ENCODE assay signal across 10 cellular contexts in genomic region chr12:110010853-110011835, GRCh38. TPM values are rescaled to one million over a fixed set of nuclear protein-coding genes. Genes with fewer than 3 reads are reported as not detected.
DNase-seq lines count a peak whose midpoint lies in the region; ATAC-seq lines count a peak whose summit lies in the region.
"Had no signal": no experiment of that assay in that cellular context is flagged by ENCODE, and none has a peak within 500 bp of the region (broad histone marks: within the 10 kb centered on the region; RNA-seq: fewer than 3 reads in every experiment).

No MANE protein-coding gene starts in this region.

- H3K4me1 Mint-ChIP-seq in activated naive CD4-positive, alpha-beta T cell treated with anti-CD3 and anti-CD28 coated beads, Interleukin-2, amount 50 U/mL, for 24 hours = peaks cover 65% of the 10 kb centered on the region
- peaks cover 56% of the 10 kb centered on the region for H3K4me1 Mint-ChIP-seq in activated T-helper 2 cell treated with anti-CD3 and anti-CD28 coated beads, Interferon-gamma antibody, Interleukin-2, Interleukin-4, amounts not matched to agents 10 μg/mL and 5 μg/mL and 100 μg/mL, durations not matched to agents 14 hours and 24 hours and 36 hours (ENCODE audit: low read depth)

- no peaks in the 10 kb centered on the region for H3K9me3 Mint-ChIP-seq in activated naive CD4-positive, alpha-beta T cell treated with anti-CD3 and anti-CD28 coated beads, Interleukin-2, amount 50 U/mL, for 24 hours
- H3K9me3 Mint-ChIP-seq in activated T-helper 2 cell treated with anti-CD3 and anti-CD28 coated beads, Interferon-gamma antibody, Interleukin-2, Interleukin-4, amounts not matched to agents 10 μg/mL and 5 μg/mL and 100 μg/mL, durations not matched to agents 14 hours and 24 hours and 36 hours = no peaks in the 10 kb centered on the region

- no peaks in the 10 kb centered on the region for H3K4me1 ChIP-seq in thymus (ENCODE audit: control insufficient read depth, insufficient read depth, low read length)

- peak overlapping the region; percentile 31 for H3K27ac ChIP-seq in thymus (ENCODE audit: low read depth)
- H3K27ac ChIP-seq: C4-2B had no signal

- WGBS in thymus = 97% methylated on average over 13 of the region's 13 CpGs

- H3K36me3 ChIP-seq in thymus (ENCODE audit: control insufficient read depth, insufficient read depth) = peaks cover 27% of the 10 kb centered on the region

- H3K27me3 Mint-ChIP-seq in activated naive CD4-positive, alpha-beta T cell treated with anti-CD3 and anti-CD28 coated beads, Interleukin-2, amount 50 U/mL, for 24 hours = no peaks in the 10 kb centered on the region
- H3K27me3 Mint-ChIP-seq in activated T-helper 2 cell treated with anti-CD3 and anti-CD28 coated beads, Interferon-gamma antibody, Interleukin-2, Interleukin-4, amounts not matched to agents 10 μg/mL and 5 μg/mL and 100 μg/mL, durations not matched to agents 14 hours and 24 hours and 36 hours (ENCODE audit: low read depth) = no peaks in the 10 kb centered on the region

- H3K36me3 Mint-ChIP-seq in activated naive CD4-positive, alpha-beta T cell treated with anti-CD3 and anti-CD28 coated beads, Interleukin-2, amount 50 U/mL, for 24 hours = peaks cover 6% of the 10 kb centered on the region
- H3K36me3 Mint-ChIP-seq in activated T-helper 2 cell treated with anti-CD3 and anti-CD28 coated beads, Interferon-gamma antibody, Interleukin-2, Interleukin-4, amounts not matched to agents 10 μg/mL and 5 μg/mL and 100 μg/mL, durations not matched to agents 14 hours and 24 hours and 36 hours (ENCODE audit: low read depth) = peaks cover 61% of the 10 kb centered on the region

- H3K27ac Mint-ChIP-seq in activated naive CD4-positive, alpha-beta T cell treated with anti-CD3 and anti-CD28 coated beads, Interleukin-2, amount 50 U/mL, for 24 hours = peak overlapping the region; percentile 57
- peak overlapping the region; percentile 56 for H3K27ac Mint-ChIP-seq in activated T-helper 2 cell treated with anti-CD3 and anti-CD28 coated beads, Interferon-gamma antibody, Interleukin-2, Interleukin-4, amounts not matched to agents 10 μg/mL and 5 μg/mL and 100 μg/mL, durations not matched to agents 14 hours and 24 hours and 36 hours

- peak; percentile 41 for ATAC-seq in HG02870 (IDR thresholded peaks at IDR 0.05; ENCODE audit: unreplicated experiment)

- H3K27me3 ChIP-seq in thymus (ENCODE audit: control insufficient read depth, insufficient read depth) = no peaks in the 10 kb centered on the region

- H3K4me3 ChIP-seq in thymus (ENCODE audit: low read length) = no peak overlapping the region

- no peaks in the 10 kb centered on the region for H3K9me3 ChIP-seq in thymus (ENCODE audit: control insufficient read depth)

- H3K4me3 Mint-ChIP-seq in activated naive CD4-positive, alpha-beta T cell treated with anti-CD3 and anti-CD28 coated beads, Interleukin-2, amount 50 U/mL, for 24 hours = no peak overlapping the region
- H3K4me3 Mint-ChIP-seq in activated T-helper 2 cell treated with anti-CD3 and anti-CD28 coated beads, Interferon-gamma antibody, Interleukin-2, Interleukin-4, amounts not matched to agents 10 μg/mL and 5 μg/mL and 100 μg/mL, durations not matched to agents 14 hours and 24 hours and 36 hours (ENCODE audit: low read depth) = no peak overlapping the region

- no peak for DNase-seq in activated naive CD4-positive, alpha-beta T cell treated with anti-CD3 and anti-CD28 coated beads, Interleukin-2, amount 50 U/mL, for 16 hours
- DNase-seq in activated T-helper 2 cell treated with anti-CD3 and anti-CD28 coated beads, Interferon-gamma antibody, Interleukin-2, Interleukin-4, amounts not matched to agents 10 μg/mL and 5 μg/mL and 100 μg/mL, durations not matched to agents 14 hours and 24 hours and 36 hours (ENCODE audit: low spot score) = no peak
- DNase-seq in GM19240 (ENCODE audit: insufficient read length, low spot score) (no peak), NCI-H1048 (lab: John Stamatoyannopoulos, UW) (no peak), H4 (ENCODE audit: low spot score) (no peak)
- DNase-seq: NCI-H2171 had no signal

- intact Hi-C loops in activated T-helper 2 cell treated with anti-CD3 and anti-CD28 coated beads, Interferon-gamma antibody, Interleukin-2, Interleukin-4, amounts not matched to agents 10 μg/mL and 5 μg/mL and 100 μg/mL, durations not matched to agents 14 hours and 24 hours and 36 hours (cut with micrococcal nuclease) = no loop called here

RNA-seq across cellular contexts. Expression of gene ANKRD13A, which starts 11.9 kb away (rescaled TPM):
- 53.3 and 59.9 TPM in 2 replicates for total RNA-seq in activated T-helper 2 cell treated with anti-CD3 and anti-CD28 coated beads, Interferon-gamma antibody, Interleukin-2, Interleukin-4, amounts not matched to agents 10 μg/mL and 5 μg/mL and 100 μg/mL, durations not matched to agents 14 hours and 24 hours and 36 hours
- polyA plus RNA-seq in thymus = 30.8 TPM
- total RNA-seq in H4 (2014; rRNA removed; shearing (Covaris generic)) = 33.0 and 38.7 TPM in 2 replicates

RNA-seq across cellular contexts. Expression of gene GIT2, which starts 15.0 kb away (rescaled TPM):
- 71.1 and 72.3 TPM in 2 replicates for total RNA-seq in activated T-helper 2 cell treated with anti-CD3 and anti-CD28 coated beads, Interferon-gamma antibody, Interleukin-2, Interleukin-4, amounts not matched to agents 10 μg/mL and 5 μg/mL and 100 μg/mL, durations not matched to agents 14 hours and 24 hours and 36 hours
- 37.6 TPM for polyA plus RNA-seq in thymus
- 13.6 and 14.7 TPM in 2 replicates for total RNA-seq in H4 (2014; rRNA removed; shearing (Covaris generic))

RNA-seq across cellular contexts. Expression of gene C12orf76, which starts 37.2 kb away (rescaled TPM):
- 24.8 and 25.2 TPM in 2 replicates for total RNA-seq in activated T-helper 2 cell treated with anti-CD3 and anti-CD28 coated beads, Interferon-gamma antibody, Interleukin-2, Interleukin-4, amounts not matched to agents 10 μg/mL and 5 μg/mL and 100 μg/mL, durations not matched to agents 14 hours and 24 hours and 36 hours
- 21.5 TPM for polyA plus RNA-seq in thymus
- 14.4 and 20.7 TPM in 2 replicates for total RNA-seq in H4 (2014; rRNA removed; shearing (Covaris generic))
